In the genomic region with DNA sequence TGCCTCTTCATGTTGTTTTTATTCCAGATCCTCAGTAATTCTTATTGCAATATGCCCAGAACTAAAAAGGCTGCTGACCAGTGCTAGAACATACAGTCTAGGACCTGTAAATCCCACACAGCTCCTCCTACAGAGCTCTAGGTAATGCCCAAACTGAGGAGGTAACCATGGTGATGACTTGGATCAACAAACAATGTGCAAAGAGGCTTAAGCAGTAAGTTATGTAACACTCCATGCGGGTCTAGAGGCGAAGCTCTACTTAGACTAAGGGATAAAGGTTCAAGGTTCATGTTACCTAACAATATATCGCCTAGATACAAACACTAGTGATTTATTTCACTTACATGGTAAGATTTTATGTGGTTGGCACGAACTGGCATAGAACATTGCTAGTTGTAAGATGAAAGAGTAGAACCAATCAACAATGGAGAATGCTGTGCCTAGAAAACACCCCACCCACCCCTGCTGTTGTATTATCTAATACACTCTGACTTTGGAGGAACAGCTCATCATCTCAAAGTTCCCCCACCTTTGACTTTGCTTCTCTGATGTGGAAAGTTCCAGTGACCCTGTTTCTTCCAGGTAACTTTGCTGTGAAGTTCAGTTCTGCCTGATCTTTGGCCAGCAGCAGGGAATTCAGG, we compare ENCODE assay signal across 9 cellular contexts.
DNase-seq lines count a peak whose midpoint lies in the region; ATAC-seq and TF ChIP-seq lines count a peak whose summit lies in the region.
"Had no signal": no experiment of that assay in that cellular context is flagged by ENCODE, and none has a peak within 500 bp of the region (broad histone marks: within the 10 kb centered on the region; RNA-seq: fewer than 3 reads in every experiment).

No MANE protein-coding gene starts in this region.

- H3K9me3 ChIP-seq in NT2/D1 (ENCODE audit: insufficient read depth, low read length), result no peaks in the 10 kb centered on the region
- H3K9me3 ChIP-seq: vagina had no signal

- H3K4me1 ChIP-seq in NT2/D1 (ENCODE audit: insufficient read depth, insufficient read length) (no peaks in the 10 kb centered on the region), foreskin keratinocyte (no peaks in the 10 kb centered on the region)
- H3K4me1 ChIP-seq: vagina had no signal

- TF ChIP-seq CTCF in foreskin keratinocyte (conservative IDR thresholded peaks at IDR 0.05) (no peak), retinal pigment epithelial cell (conservative IDR thresholded peaks at IDR 0.05; ENCODE audit: low read depth, low read length) (no peak)

- DNase-seq in NCI-H345 (lab: John Stamatoyannopoulos, UW), result peak; percentile 41
- no peak for DNase-seq in NCI-H345 treated with DMSO at 0.1 percent for 48 hours (lab: John Stamatoyannopoulos, UW; ENCODE audit: unreplicated experiment)
- peak; percentile 42 for DNase-seq in NT2/D1 (ENCODE audit: low read depth, low spot score)
- peak; percentile 34 to 44 for DNase-seq in foreskin keratinocyte
- DNase-seq in retinal pigment epithelial cell (ENCODE audit: low read depth), result peak; percentile 97
- DNase-seq in stimulated activated naive CD8-positive, alpha-beta T cell treated with anti-CD3 and anti-CD28 coated beads, Interleukin-15, Interleukin-2, amounts not matched to agents 100 U/mL and 50 U/mL, for 24 hours, result no peak
- no peak for DNase-seq in medulla oblongata (ENCODE audit: extremely low spot score)

- no peak overlapping the region for H3K9ac ChIP-seq in NT2/D1 (ENCODE audit: insufficient read length, low read depth)

- H3K27ac ChIP-seq in foreskin keratinocyte, result no peak overlapping the region
- H3K27ac ChIP-seq: vagina had no signal

- ATAC-seq in foreskin keratinocyte (peak; percentile 61), HG02642 (IDR thresholded peaks at IDR 0.05; ENCODE audit: poor library complexity, unreplicated experiment) (no peak)
- ATAC-seq in stimulated activated naive CD8-positive, alpha-beta T cell treated with anti-CD3 and anti-CD28 coated beads, Interleukin-15, Interleukin-2, amounts not matched to agents 100 U/mL and 50 U/mL, for 24 hours, result no peak

- H3K36me3 ChIP-seq in NT2/D1 (ENCODE audit: insufficient read depth, insufficient read length, low read length), result no peaks in the 10 kb centered on the region
- H3K36me3 ChIP-seq: vagina had no signal

- no peaks in the 10 kb centered on the region for H3K27me3 ChIP-seq in NT2/D1 (ENCODE audit: insufficient read depth, insufficient read length)
- H3K27me3 ChIP-seq in foreskin keratinocyte, result peaks cover 3% of the 10 kb centered on the region
- H3K27me3 ChIP-seq: vagina had no signal

- H3K4me3 ChIP-seq in NT2/D1 (ENCODE audit: insufficient read length, low read depth) (no peak overlapping the region), retinal pigment epithelial cell (ENCODE audit: low read length) (no peak overlapping the region)
- H3K4me3 ChIP-seq: vagina had no signal

Comparison
In these comparisons a context has a peak if more than half of its experiments do, and no peak if none do; other contexts are left out.
1. DNase-seq: peak in NCI-H345 (single experiment), NT2/D1 (single experiment), foreskin keratinocyte (2 of 2) and retinal pigment epithelial cell (single experiment); none in NCI-H345 treated with DMSO at 0.1 percent for 48 hours (single experiment), stimulated activated naive CD8-positive, alpha-beta T cell treated with anti-CD3 and anti-CD28 coated beads, Interleukin-15, Interleukin-2, amounts not matched to agents 100 U/mL and 50 U/mL, for 24 hours (single experiment) and medulla oblongata (single experiment).